Comparison of ENCODE assay signal across 15 cellular contexts in the genomic region with DNA sequence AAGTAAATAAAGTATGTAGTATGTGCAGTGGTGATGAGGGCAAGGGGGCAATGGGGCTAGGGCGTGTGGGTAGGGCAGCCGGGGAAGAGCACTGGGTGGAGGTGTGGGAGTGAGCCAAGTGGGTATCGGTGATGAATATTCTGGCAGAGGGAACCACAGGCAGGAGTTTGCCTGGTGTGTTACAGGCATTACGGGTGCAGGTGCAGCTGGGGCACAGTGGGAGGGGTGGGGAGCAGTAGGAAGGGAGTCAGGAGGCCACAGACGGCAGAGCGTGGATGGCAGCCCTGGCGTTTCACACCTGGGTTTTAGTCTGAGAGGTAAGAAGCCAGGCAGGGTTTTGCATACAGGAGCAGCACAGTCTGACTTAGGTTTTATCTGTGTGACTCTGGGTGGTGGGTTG.
"Had no signal": no experiment of that assay in that cellular context is flagged by ENCODE, and none has a peak within 500 bp of the region (broad histone marks: within the 10 kb centered on the region; RNA-seq: fewer than 3 reads in every experiment).

No MANE protein-coding gene starts in this region.

- FAIRE-seq: bronchial epithelial cell, islet of Langerhans had no signal

- ATAC-seq: activated CD4-positive, CD25-positive, alpha-beta regulatory T cell treated with anti-CD3 and anti-CD28 coated beads, Interleukin-2, amount 50 U/mL, for 24 hours; left lung had no signal

- H3K4me3 Mint-ChIP-seq: nephron had no signal

- H3K27ac Mint-ChIP-seq: nephron had no signal

- H3K4me3 ChIP-seq: ascending aorta, esophagus squamous epithelium, left lung, sigmoid colon, testis had no signal

- H3K4me1 Mint-ChIP-seq: nephron had no signal

- H3K4me1 ChIP-seq: ascending aorta, esophagus squamous epithelium, left lung, sigmoid colon, testis had no signal

- DNase-seq: activated CD8-positive, alpha-beta memory T cell treated with anti-CD3 and anti-CD28 coated beads for 24 hours; activated T-cell treated with anti-CD3 and anti-CD28 coated beads, Interleukin-2, amount 50 U/mL, for 1 hour; esophagus squamous epithelium; foreskin fibroblast; left lung; SHP77 treated with DMSO at 0.1 percent for 48 hours; sigmoid colon; stimulated activated CD4-positive, alpha-beta T cell treated with anti-CD3 and anti-CD28 coated beads, Interleukin-2, amount 100 ng/mL, for 24 hours; stimulated activated naive CD4-positive, alpha-beta T cell treated with Interleukin-2 at 50 U/mL for 16 hours; testis had no signal

- H3K27me3 ChIP-seq: ascending aorta, esophagus squamous epithelium, left lung, sigmoid colon, testis had no signal

- H3K9me3 ChIP-seq: ascending aorta, esophagus squamous epithelium, left lung, sigmoid colon, testis had no signal

- H3K27ac ChIP-seq: ascending aorta, esophagus squamous epithelium, left lung, sigmoid colon, testis had no signal
